9 cellular contexts compared by ENCODE assay signal in genomic region chr7:50331564-50332208, GRCh38. TPM values are rescaled to one million over a fixed set of nuclear protein-coding genes. Genes with fewer than 3 reads are reported as not detected.
DNase-seq lines count a peak whose midpoint lies in the region; ATAC-seq and TF ChIP-seq lines count a peak whose summit lies in the region.
"Had no signal": no experiment of that assay in that cellular context is flagged by ENCODE, and none has a peak within 500 bp of the region (broad histone marks: within the 10 kb centered on the region; RNA-seq: fewer than 3 reads in every experiment).

No MANE protein-coding gene starts in this region.

- no peak overlapping the region for H2AFZ ChIP-seq in SU-DHL-6 (ENCODE audit: low read depth, low read length, severe bottlenecking)

- H3F3A ChIP-seq in SU-DHL-6 (ENCODE audit: insufficient read depth), result peaks cover 84% of the 10 kb centered on the region

- peaks cover 78% of the 10 kb centered on the region for H3K79me2 ChIP-seq in SU-DHL-6 (ENCODE audit: insufficient read depth, low read length)

- H3K27ac Mint-ChIP-seq in activated CD4-positive, alpha-beta T cell treated with anti-CD3 and anti-CD28 coated beads, Interleukin-2, amount 10 ng/mL, durations not matched to agents 7 days and 5 days, result no peak overlapping the region
- H3K27ac Mint-ChIP-seq in stimulated activated naive B cell treated with anti-CD40 and anti-IgM and Interleukin-4, amounts not matched to agents 10 μg/mL and 1 μg/mL and 100 μg/mL, for 72 hours, result peak overlapping the region; percentile 83
- no peak overlapping the region for H3K27ac Mint-ChIP-seq in chondrocyte (ENCODE audit: unreplicated experiment)

- peaks cover 22% of the 10 kb centered on the region for H3K36me3 ChIP-seq in SU-DHL-6 (ENCODE audit: low read length)

- CTCF ChIA-PET in activated CD4-positive, alpha-beta T cell treated with anti-CD3 and anti-CD28 coated beads, Interleukin-2, amount 10 ng/mL, durations not matched to agents 7 days and 5 days (lab: Charles Lee), result interaction anchor here (0.6 to 2.9 kb wide), 12 partner anchors 8 to 150 kb away, joined by 3 to 12 read pairs (median 4); no protein-coding TSS in a partner anchor

- H3K4me2 ChIP-seq in SU-DHL-6 (ENCODE audit: low read depth, low read length, poor library complexity, severe bottlenecking), result peak overlapping the region; percentile 63

- H3K4me3 ChIP-seq in SU-DHL-6 (ENCODE audit: insufficient read depth, low read length, poor library complexity, severe bottlenecking), result peak overlapping the region; percentile 11
- H3K4me3 ChIP-seq: skin epidermis had no signal

- no peaks in the 10 kb centered on the region for H4K20me1 ChIP-seq in SU-DHL-6 (ENCODE audit: low read depth, low read length)

- ATAC-seq in HG02840 (IDR thresholded peaks at IDR 0.05; ENCODE audit: low FRiP score, unreplicated experiment), result peak; percentile 70
- ATAC-seq in stimulated activated naive B cell treated with anti-CD40 and anti-IgM and Interleukin-4, amounts not matched to agents 10 μg/mL and 1 μg/mL and 100 μg/mL, for 72 hours (replicated peaks), result peak; percentile 64 to 72

- H3K9me3 ChIP-seq in SU-DHL-6 (ENCODE audit: insufficient read depth, low read length), result no peaks in the 10 kb centered on the region

- H3K9me3 Mint-ChIP-seq in activated CD4-positive, alpha-beta T cell treated with anti-CD3 and anti-CD28 coated beads, Interleukin-2, amount 10 ng/mL, durations not matched to agents 7 days and 5 days, result no peaks in the 10 kb centered on the region
- H3K9me3 Mint-ChIP-seq in stimulated activated naive B cell treated with anti-CD40 and anti-IgM and Interleukin-4, amounts not matched to agents 10 μg/mL and 1 μg/mL and 100 μg/mL, for 72 hours, result no peaks in the 10 kb centered on the region
- no peaks in the 10 kb centered on the region for H3K9me3 Mint-ChIP-seq in chondrocyte (ENCODE audit: low read depth)

- POLR2A ChIA-PET in activated CD4-positive, alpha-beta T cell treated with anti-CD3 and anti-CD28 coated beads, Interleukin-2, amount 10 ng/mL, durations not matched to agents 7 days and 5 days (lab: Charles Lee), result interaction anchor here (0.6 to 1.6 kb wide), 4 partner anchors 16 to 35 kb away, joined by 3 to 4 read pairs (median 4); no protein-coding TSS in a partner anchor

- no peak overlapping the region for H3K4me3 Mint-ChIP-seq in activated CD4-positive, alpha-beta T cell treated with anti-CD3 and anti-CD28 coated beads, Interleukin-2, amount 10 ng/mL, durations not matched to agents 7 days and 5 days
- H3K4me3 Mint-ChIP-seq in stimulated activated naive B cell treated with anti-CD40 and anti-IgM and Interleukin-4, amounts not matched to agents 10 μg/mL and 1 μg/mL and 100 μg/mL, for 72 hours, result peak overlapping the region; percentile 61 to 62
- H3K4me3 Mint-ChIP-seq in chondrocyte (ENCODE audit: unreplicated experiment), result no peak overlapping the region

- no peak for TF ChIP-seq CTCF in SU-DHL-6 (IDR thresholded peaks at IDR 0.05; ENCODE audit: insufficient read depth, low read length, poor library complexity, severe bottlenecking)
- TF ChIP-seq CTCF in chondrocyte (IDR thresholded peaks at IDR 0.05), result no peak

- H3K27ac ChIP-seq in SU-DHL-6 (ENCODE audit: low read depth, low read length), result peak overlapping the region; percentile 83

- no peaks in the 10 kb centered on the region for H3K9me2 ChIP-seq in SU-DHL-6 (replicated peaks; ENCODE audit: insufficient read depth, low read length)

- H3K4me1 Mint-ChIP-seq in activated CD4-positive, alpha-beta T cell treated with anti-CD3 and anti-CD28 coated beads, Interleukin-2, amount 10 ng/mL, durations not matched to agents 7 days and 5 days, result peaks cover 21% of the 10 kb centered on the region
- H3K4me1 Mint-ChIP-seq in stimulated activated naive B cell treated with anti-CD40 and anti-IgM and Interleukin-4, amounts not matched to agents 10 μg/mL and 1 μg/mL and 100 μg/mL, for 72 hours, result peaks cover 45 to 61% of the 10 kb centered on the region in 2 donors
- no peaks in the 10 kb centered on the region for H3K4me1 Mint-ChIP-seq in chondrocyte (ENCODE audit: low read depth)

- no peaks in the 10 kb centered on the region for H3K27me3 ChIP-seq in SU-DHL-6 (ENCODE audit: low read length)

- no peaks in the 10 kb centered on the region for H3K27me3 Mint-ChIP-seq in activated CD4-positive, alpha-beta T cell treated with anti-CD3 and anti-CD28 coated beads, Interleukin-2, amount 10 ng/mL, durations not matched to agents 7 days and 5 days
- no peaks in the 10 kb centered on the region for H3K27me3 Mint-ChIP-seq in stimulated activated naive B cell treated with anti-CD40 and anti-IgM and Interleukin-4, amounts not matched to agents 10 μg/mL and 1 μg/mL and 100 μg/mL, for 72 hours
- peaks cover 25% of the 10 kb centered on the region for H3K27me3 Mint-ChIP-seq in chondrocyte (ENCODE audit: low read depth)

- DNase-seq in activated CD4-positive, alpha-beta T cell treated with anti-CD3 and anti-CD28 coated beads, Interleukin-2, amount 10 ng/mL, durations not matched to agents 7 days and 5 days, result peak; percentile 70
- no peak for DNase-seq in activated CD4-positive, alpha-beta T cell treated with anti-CD3 and anti-CD28 coated beads for 48 hours
- no peak for DNase-seq in stimulated activated naive B cell treated with anti-CD40 and anti-IgM and Interleukin-4, amounts not matched to agents 10 μg/mL and 1 μg/mL and 100 μg/mL, for 72 hours
- DNase-seq in chondrocyte (ENCODE audit: low spot score), result no peak
- no peak for DNase-seq in activated gamma-delta T cell (lab: John Stamatoyannopoulos, UW)
- DNase-seq in SKM-1 (lab: John Stamatoyannopoulos, UW; ENCODE audit: unreplicated experiment), result no peak

- H3K36me3 Mint-ChIP-seq in activated CD4-positive, alpha-beta T cell treated with anti-CD3 and anti-CD28 coated beads, Interleukin-2, amount 10 ng/mL, durations not matched to agents 7 days and 5 days (ENCODE audit: low read depth), result peaks cover 61% of the 10 kb centered on the region
- peaks cover 32 to 49% of the 10 kb centered on the region in 2 donors for H3K36me3 Mint-ChIP-seq in stimulated activated naive B cell treated with anti-CD40 and anti-IgM and Interleukin-4, amounts not matched to agents 10 μg/mL and 1 μg/mL and 100 μg/mL, for 72 hours
- no peaks in the 10 kb centered on the region for H3K36me3 Mint-ChIP-seq in chondrocyte (ENCODE audit: low read depth)

- H3K9ac ChIP-seq in SU-DHL-6 (ENCODE audit: low read length), result peak overlapping the region; percentile 41

RNA-seq across cellular contexts. Expression of gene IKZF1, which starts 27.2 kb away (rescaled TPM):
- 100 to 1,000 TPM; 379 to 406 TPM for total RNA-seq in activated CD4-positive, alpha-beta T cell treated with anti-CD3 and anti-CD28 coated beads, Interleukin-2, amount 10 ng/mL, durations not matched to agents 7 days and 5 days
- total RNA-seq in chondrocyte, result not detected in 3 replicates

Comparison
In these comparisons a context has a peak if more than half of its experiments do, and no peak if none do; other contexts are left out.
1. H3K4me3 Mint-ChIP-seq: peak in stimulated activated naive B cell treated with anti-CD40 and anti-IgM and Interleukin-4, amounts not matched to agents 10 μg/mL and 1 μg/mL and 100 μg/mL, for 72 hours (2 of 2); none in activated CD4-positive, alpha-beta T cell treated with anti-CD3 and anti-CD28 coated beads, Interleukin-2, amount 10 ng/mL, durations not matched to agents 7 days and 5 days (single experiment) and chondrocyte (single experiment).
2. RNA of gene IKZF1, which starts 27.2 kb away (total RNA-seq): 379 to 406 TPM in activated CD4-positive, alpha-beta T cell treated with anti-CD3 and anti-CD28 coated beads, Interleukin-2, amount 10 ng/mL, durations not matched to agents 7 days and 5 days; not detected in chondrocyte; every median in the first group is over 100 times any median in the second.